In the genomic region with DNA sequence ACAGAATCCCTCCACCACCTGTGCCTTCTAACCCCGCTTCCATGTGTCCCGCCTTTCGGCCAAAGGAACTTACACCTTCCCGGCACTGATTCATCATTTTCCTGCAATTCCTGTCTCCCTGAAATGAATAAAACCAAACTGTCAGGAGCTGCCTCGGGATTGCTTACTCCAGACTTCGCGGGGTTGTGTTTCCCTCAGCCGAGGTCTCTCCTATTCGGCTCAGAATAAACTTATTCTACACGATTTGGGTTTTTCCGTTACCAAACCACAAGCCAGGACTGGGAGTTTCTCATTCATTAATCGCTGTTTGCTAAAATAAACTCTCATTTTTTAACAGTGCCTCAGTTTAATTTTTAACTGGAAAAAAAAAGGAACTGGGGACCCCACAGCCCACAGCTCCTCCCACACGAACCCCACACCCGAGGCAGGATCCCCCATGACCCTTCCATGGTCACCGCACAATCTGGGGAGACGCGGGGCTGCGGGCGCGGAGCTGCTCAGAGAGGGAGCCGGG, we compare ENCODE assay signal across 7 cellular contexts. TPM values are rescaled to one million over a fixed set of nuclear protein-coding genes. Genes with fewer than 3 reads are reported as not detected.
DNase-seq lines count a peak whose midpoint lies in the region; ATAC-seq and TF ChIP-seq lines count a peak whose summit lies in the region.

No MANE protein-coding gene starts in this region.

- no peaks in the 10 kb centered on the region for H3K79me2 ChIP-seq in mesendoderm (ENCODE audit: control insufficient read depth, insufficient read depth, low read length)

- H2BK120ac ChIP-seq in mesendoderm (ENCODE audit: low read depth, low read length): no peak overlapping the region

- H3K27me3 ChIP-seq in HUES6 (ENCODE audit: control insufficient read depth, insufficient read depth, low read length): no peaks in the 10 kb centered on the region
- no peaks in the 10 kb centered on the region for H3K27me3 ChIP-seq in mesendoderm (ENCODE audit: insufficient read depth, low read length, poor library complexity)

- no peak overlapping the region for H3K23ac ChIP-seq in mesendoderm (ENCODE audit: low read length)

- H3K4me1 ChIP-seq in HUES6 (ENCODE audit: control insufficient read depth, insufficient read depth, low read length) (no peaks in the 10 kb centered on the region), mesendoderm (ENCODE audit: control insufficient read depth, low read depth, low read length) (no peaks in the 10 kb centered on the region)

- no peak overlapping the region for H4K5ac ChIP-seq in mesendoderm (ENCODE audit: low read length)

- H3K27ac ChIP-seq in HUES6 (ENCODE audit: low read depth, low read length): no peak overlapping the region
- peak overlapping the region; percentile 97 for H3K27ac ChIP-seq in mesendoderm (ENCODE audit: low read depth, low read length)

- H3K4me3 ChIP-seq in GM12865 (ENCODE audit: low read depth, low read length) (peak overlapping the region; percentile 80), HUES6 (ENCODE audit: low read depth, low read length) (peak overlapping the region; percentile 73), mesendoderm (ENCODE audit: low read length) (peak overlapping the region; percentile 84)

- H3K9ac ChIP-seq in HUES6 (ENCODE audit: low read length): no peak overlapping the region
- peak overlapping the region; percentile 91 for H3K9ac ChIP-seq in mesendoderm (ENCODE audit: low read length)

- TF ChIP-seq CTCF in GM12865 (IDR thresholded peaks at IDR 0.05; ENCODE audit: insufficient read depth, low read depth, low read length, missing control alignments): no peak

- peak overlapping the region; percentile 7 for H3K18ac ChIP-seq in mesendoderm (ENCODE audit: low read length)

- WGBS in mesendoderm (ENCODE audit: extremely low coverage, insufficient coverage, low lambda C conversion rate): no CpG with 5 or more reads among the region's 21 CpGs

- ATAC-seq in GM19035 (IDR thresholded peaks at IDR 0.05; ENCODE audit: unreplicated experiment): no peak
- ATAC-seq in GM18870 (IDR thresholded peaks at IDR 0.05; ENCODE audit: unreplicated experiment): no peak

- H3K36me3 ChIP-seq in HUES6 (ENCODE audit: control insufficient read depth, insufficient read depth, low read length) (peaks cover 5% of the 10 kb centered on the region; the same call in 1 of the 2 replicates), mesendoderm (ENCODE audit: control insufficient read depth, insufficient read depth, low read length) (no peaks in the 10 kb centered on the region)

- peak overlapping the region; percentile 97 for H3K56ac ChIP-seq in mesendoderm (ENCODE audit: low read length)

- H3K9me3 ChIP-seq in HUES6 (ENCODE audit: control insufficient read depth, insufficient read depth, low read depth, low read length): peaks cover 22% of the 10 kb centered on the region

- H2BK5ac ChIP-seq in mesendoderm (ENCODE audit: low read length): no peak overlapping the region

- no peak overlapping the region for H2AK5ac ChIP-seq in mesendoderm (ENCODE audit: low read length)

- H4K8ac ChIP-seq in mesendoderm (ENCODE audit: low read depth, low read length): no peak overlapping the region

- DNase-seq in GM12865 (ENCODE audit: low read depth) (no peak), astrocyte of the hippocampus (ENCODE audit: low read depth, low spot score) (peak; percentile 35), mesendoderm (peak; percentile 51)
- no peak for DNase-seq in activated CD8-positive, alpha-beta memory T cell treated with anti-CD3 and anti-CD28 coated beads, Interleukin-2, amount 50 U/mL, for 48 hours

- no peak overlapping the region for H3K4ac ChIP-seq in mesendoderm (ENCODE audit: low read depth, low read length)

- H2BK15ac ChIP-seq in mesendoderm (replicated peaks; ENCODE audit: low read depth): no peak overlapping the region

- peak overlapping the region; percentile 94 for H3K4me2 ChIP-seq in mesendoderm (ENCODE audit: low read length)

- no peaks in the 10 kb centered on the region for H3K79me1 ChIP-seq in mesendoderm (ENCODE audit: low read length)

RNA-seq across cellular contexts. Expression of gene ZNF878, which starts 0.6 kb away (rescaled TPM):
- polyA plus RNA-seq in mesendoderm (2013, experiment 1 of 2): 1.2 TPM
- polyA plus RNA-seq in mesendoderm (2013, experiment 2 of 2): 1.5 TPM

RNA-seq across cellular contexts. Expression of gene ZNF844, which starts 12.4 kb away (rescaled TPM):
- polyA plus RNA-seq in mesendoderm (2013, experiment 1 of 2): 2.6 TPM
- polyA plus RNA-seq in mesendoderm (2013, experiment 2 of 2): 2.3 TPM

RNA-seq across cellular contexts. Expression of gene ZNF433, which starts 16.6 kb away (rescaled TPM):
- 1.1 TPM for polyA plus RNA-seq in mesendoderm (2013, experiment 1 of 2)
- 0.59 TPM for polyA plus RNA-seq in mesendoderm (2013, experiment 2 of 2)

Comparison
In these comparisons a context has a peak if more than half of its experiments do, and no peak if none do; other contexts are left out.
1. DNase-seq: peak in astrocyte of the hippocampus (single experiment) and mesendoderm (single experiment); none in GM12865 (single experiment) and activated CD8-positive, alpha-beta memory T cell treated with anti-CD3 and anti-CD28 coated beads, Interleukin-2, amount 50 U/mL, for 48 hours (single experiment).
2. Peak in every context shown above with its lines, with median percentiles within 50 percentile points of each other: H3K4me3 ChIP-seq.